ENCODE assay signal across 15 cellular contexts in genomic region chr1:18929686-18930085, GRCh38. TPM values are rescaled to one million over a fixed set of nuclear protein-coding genes. Genes with fewer than 3 reads are reported as not detected.
DNase-seq lines count a peak whose midpoint lies in the region; ATAC-seq and TF ChIP-seq lines count a peak whose summit lies in the region.
"Had no signal": no experiment of that assay in that cellular context is flagged by ENCODE, and none has a peak within 500 bp of the region (broad histone marks: within the 10 kb centered on the region; RNA-seq: fewer than 3 reads in every experiment).

No MANE protein-coding gene starts in this region.

- H3K27ac ChIP-seq in left lung, result no peak overlapping the region
- no peak overlapping the region for H3K27ac ChIP-seq in upper lobe of right lung
- H3K27ac ChIP-seq: hepatocyte, ovary, vagina had no signal

- H3K27ac Mint-ChIP-seq in activated CD4-positive, alpha-beta memory T cell treated with anti-CD3 and anti-CD28 coated beads for 36 hours, result peak overlapping the region; percentile 14
- H3K27ac Mint-ChIP-seq in activated CD4-positive, alpha-beta memory T cell treated with anti-CD3 and anti-CD28 coated beads, Interleukin-2, amount 10 ng/mL, durations not matched to agents 7 days and 5 days, result no peak overlapping the region
- peak overlapping the region; percentile 65 for H3K27ac Mint-ChIP-seq in memory B cell

- ATAC-seq in memory B cell (ENCODE audit: low read depth) (no peak), left lung (no peak), upper lobe of right lung (no peak), GM18519 (IDR thresholded peaks at IDR 0.05; ENCODE audit: low FRiP score, unreplicated experiment) (no peak)

- H3K27me3 Mint-ChIP-seq in activated CD4-positive, alpha-beta memory T cell treated with anti-CD3 and anti-CD28 coated beads for 36 hours, result no peaks in the 10 kb centered on the region
- H3K27me3 Mint-ChIP-seq in activated CD4-positive, alpha-beta memory T cell treated with anti-CD3 and anti-CD28 coated beads, Interleukin-2, amount 10 ng/mL, durations not matched to agents 7 days and 5 days, result no peaks in the 10 kb centered on the region
- no peaks in the 10 kb centered on the region for H3K27me3 Mint-ChIP-seq in memory B cell

- TF ChIP-seq CTCF in left lung (IDR thresholded peaks at IDR 0.05), result no peak
- no peak for TF ChIP-seq CTCF in upper lobe of right lung (IDR thresholded peaks at IDR 0.05)

- POLR2A ChIA-PET in activated CD4-positive, alpha-beta memory T cell treated with anti-CD3 and anti-CD28 coated beads for 36 hours (lab: Charles Lee), result interaction anchor here (6.1 kb wide), 1 partner anchor 23 kb away, joined by 225 read pairs; the partner anchor contains the start of gene IFFO2
- POLR2A ChIA-PET in activated CD4-positive, alpha-beta memory T cell treated with anti-CD3 and anti-CD28 coated beads, Interleukin-2, amount 10 ng/mL, durations not matched to agents 7 days and 5 days (lab: Charles Lee), result interaction anchor here (1.6 to 11.5 kb wide), 2 partner anchors 17 to 24 kb away, joined by 8 to 414 read pairs; partner anchors contain the start of gene IFFO2

- no peaks in the 10 kb centered on the region for H3K36me3 ChIP-seq in left lung
- H3K36me3 ChIP-seq in upper lobe of right lung, result no peaks in the 10 kb centered on the region
- H3K36me3 ChIP-seq: adrenal gland, ovary, vagina had no signal

- H3K27me3 ChIP-seq in left lung (no peaks in the 10 kb centered on the region), upper lobe of right lung (no peaks in the 10 kb centered on the region)
- H3K27me3 ChIP-seq: adrenal gland, hepatocyte, ovary, vagina had no signal

- peaks cover 87% of the 10 kb centered on the region for H3K4me1 Mint-ChIP-seq in activated CD4-positive, alpha-beta memory T cell treated with anti-CD3 and anti-CD28 coated beads for 36 hours (ENCODE audit: low read depth)
- H3K4me1 Mint-ChIP-seq in activated CD4-positive, alpha-beta memory T cell treated with anti-CD3 and anti-CD28 coated beads, Interleukin-2, amount 10 ng/mL, durations not matched to agents 7 days and 5 days, result peaks cover 65% of the 10 kb centered on the region
- peaks cover 56% of the 10 kb centered on the region for H3K4me1 Mint-ChIP-seq in memory B cell

- no peak overlapping the region for H3K4me3 ChIP-seq in left lung
- H3K4me3 ChIP-seq in upper lobe of right lung, result no peak overlapping the region
- H3K4me3 ChIP-seq: adrenal gland, hepatocyte, ovary, vagina had no signal

- CTCF ChIA-PET in activated CD4-positive, alpha-beta memory T cell treated with anti-CD3 and anti-CD28 coated beads for 36 hours (lab: Charles Lee), result interaction anchor here (1.3 to 10.2 kb wide), 2 partner anchors 15 to 19 kb away, joined by 4 to 147 read pairs; no protein-coding TSS in a partner anchor
- CTCF ChIA-PET in activated CD4-positive, alpha-beta memory T cell treated with anti-CD3 and anti-CD28 coated beads, Interleukin-2, amount 10 ng/mL, durations not matched to agents 7 days and 5 days (lab: Charles Lee), result interaction anchor here (0.7 to 1.2 kb wide), 2 partner anchors 16 to 17 kb away, joined by 3 read pairs; no protein-coding TSS in a partner anchor

- H3K36me3 Mint-ChIP-seq in activated CD4-positive, alpha-beta memory T cell treated with anti-CD3 and anti-CD28 coated beads for 36 hours, result peaks cover 5% of the 10 kb centered on the region
- peaks cover 5% of the 10 kb centered on the region for H3K36me3 Mint-ChIP-seq in activated CD4-positive, alpha-beta memory T cell treated with anti-CD3 and anti-CD28 coated beads, Interleukin-2, amount 10 ng/mL, durations not matched to agents 7 days and 5 days (ENCODE audit: low read depth)
- peaks cover 2% of the 10 kb centered on the region for H3K36me3 Mint-ChIP-seq in memory B cell

- peaks cover 32 to 53% of the 10 kb centered on the region in 2 donors for H3K4me1 ChIP-seq in left lung
- H3K4me1 ChIP-seq in upper lobe of right lung, result peaks cover 62% of the 10 kb centered on the region

- H3K9me3 Mint-ChIP-seq in activated CD4-positive, alpha-beta memory T cell treated with anti-CD3 and anti-CD28 coated beads for 36 hours, result no peaks in the 10 kb centered on the region
- H3K9me3 Mint-ChIP-seq in activated CD4-positive, alpha-beta memory T cell treated with anti-CD3 and anti-CD28 coated beads, Interleukin-2, amount 10 ng/mL, durations not matched to agents 7 days and 5 days, result no peaks in the 10 kb centered on the region
- peaks cover 2% of the 10 kb centered on the region for H3K9me3 Mint-ChIP-seq in memory B cell

- intact Hi-C loops in activated CD4-positive, alpha-beta memory T cell treated with anti-CD3 and anti-CD28 coated beads for 36 hours (cut with micrococcal nuclease), result loop anchor here (5.0 to 10.0 kb wide), 4 partner anchors 38 to 665 kb away; partner anchors contain the start of genes EMC1, MRTO4 and UBR4
- intact Hi-C loops in left lung (cut with DNase I) (no loop called here), upper lobe of right lung (cut with DNase I) (no loop called here)

- no peaks in the 10 kb centered on the region for H3K9me3 ChIP-seq in left lung
- H3K9me3 ChIP-seq in upper lobe of right lung, result no peaks in the 10 kb centered on the region
- H3K9me3 ChIP-seq: adrenal gland, ovary, vagina had no signal

- no peak overlapping the region for H3K4me3 Mint-ChIP-seq in activated CD4-positive, alpha-beta memory T cell treated with anti-CD3 and anti-CD28 coated beads for 36 hours
- no peak overlapping the region for H3K4me3 Mint-ChIP-seq in activated CD4-positive, alpha-beta memory T cell treated with anti-CD3 and anti-CD28 coated beads, Interleukin-2, amount 10 ng/mL, durations not matched to agents 7 days and 5 days
- no peak overlapping the region for H3K4me3 Mint-ChIP-seq in memory B cell

- no peak for DNase-seq in activated CD4-positive, alpha-beta memory T cell treated with anti-CD3 and anti-CD28 coated beads for 36 hours
- DNase-seq in activated CD4-positive, alpha-beta memory T cell treated with anti-CD3 and anti-CD28 coated beads, Interleukin-2, amount 10 ng/mL, durations not matched to agents 7 days and 5 days, result no peak
- DNase-seq in HK-2 (ENCODE audit: unreplicated experiment) (peak; percentile 64), astrocyte of the hippocampus (ENCODE audit: low read depth, low spot score) (peak; percentile 89), memory B cell (ENCODE audit: low spot score in 2 of 2) (no peak), left lung (no peak), upper lobe of right lung (no peak)
- DNase-seq: activated CD4-positive, alpha-beta T cell treated with anti-CD3 and anti-CD28 coated beads, Interleukin-2, amount 50 U/mL, for 4 hours; adrenal gland; effector CD4-positive, alpha-beta T cell; NCI-H2171 treated with DMSO at 0.1 percent for 48 hours; ovary had no signal

RNA-seq across cellular contexts. Expression of gene IFFO2, which starts 26.8 kb away (rescaled TPM):
- 10 to 100 TPM; 40.4 to 42.0 TPM for total RNA-seq in activated CD4-positive, alpha-beta memory T cell treated with anti-CD3 and anti-CD28 coated beads for 36 hours
- 10 to 100 TPM; 19.9 to 22.7 TPM for total RNA-seq in activated CD4-positive, alpha-beta memory T cell treated with anti-CD3 and anti-CD28 coated beads, Interleukin-2, amount 10 ng/mL, durations not matched to agents 7 days and 5 days
- total RNA-seq in left lung (10 to 100 TPM; 14.1 to 14.7 TPM), upper lobe of right lung (15.4 TPM)

RNA-seq across cellular contexts. Expression of gene ALDH4A1, which starts 27.3 kb away (rescaled TPM):
- 1 to 10 TPM; 7.2 to 7.3 TPM for total RNA-seq in activated CD4-positive, alpha-beta memory T cell treated with anti-CD3 and anti-CD28 coated beads for 36 hours
- total RNA-seq in activated CD4-positive, alpha-beta memory T cell treated with anti-CD3 and anti-CD28 coated beads, Interleukin-2, amount 10 ng/mL, durations not matched to agents 7 days and 5 days, result 1 to 10 TPM; 3.3 to 3.7 TPM
- total RNA-seq in left lung, result 10 to 100 TPM; 11.3 to 17.4 TPM
- total RNA-seq in upper lobe of right lung, result 11.8 TPM

Comparison
In these comparisons a context has a peak if more than half of its experiments do, and no peak if none do; other contexts are left out.
1. DNase-seq: peak in HK-2 (single experiment) and astrocyte of the hippocampus (single experiment); none in activated CD4-positive, alpha-beta memory T cell treated with anti-CD3 and anti-CD28 coated beads for 36 hours (single experiment), activated CD4-positive, alpha-beta memory T cell treated with anti-CD3 and anti-CD28 coated beads, Interleukin-2, amount 10 ng/mL, durations not matched to agents 7 days and 5 days (single experiment), memory B cell (0 of 2), left lung (0 of 2) and upper lobe of right lung (single experiment).